28 cellular contexts compared by ENCODE assay signal in the genomic region with DNA sequence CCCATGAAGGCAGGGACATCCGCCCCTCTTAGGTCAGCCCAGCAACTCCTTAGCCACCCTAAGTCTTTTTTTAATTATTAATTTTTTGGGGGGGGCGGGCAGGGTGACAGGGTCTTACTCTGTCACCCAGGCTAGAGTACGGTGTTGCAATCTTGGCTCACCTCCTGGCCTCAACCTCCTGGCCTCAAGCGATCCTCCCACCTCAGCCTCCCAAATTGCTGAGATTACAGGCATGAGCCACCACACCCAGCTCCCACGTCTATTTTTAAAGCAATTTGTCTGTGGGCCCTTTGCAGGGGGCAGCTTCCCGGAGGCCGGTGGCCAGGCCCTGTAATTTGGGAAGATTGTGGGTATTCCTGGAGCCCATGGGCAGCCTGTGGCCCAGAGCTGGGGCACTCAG. TPM values are rescaled to one million over a fixed set of nuclear protein-coding genes. Genes with fewer than 3 reads are reported as not detected.
"Had no signal": no experiment of that assay in that cellular context is flagged by ENCODE, and none has a peak within 500 bp of the region (broad histone marks: within the 10 kb centered on the region; RNA-seq: fewer than 3 reads in every experiment).

No MANE protein-coding gene starts in this region.

- H3K27me3 ChIP-seq: left lung, neural progenitor cell, pancreas, sigmoid colon, tibial nerve, uterus had no signal

- H2AFZ ChIP-seq: neural progenitor cell had no signal

- H3K4me3 ChIP-seq: left lung, lower lobe of right lung, mucosa of descending colon, neural progenitor cell, pancreas, prostate gland, sigmoid colon, tibial nerve, uterus had no signal

- ATAC-seq: left lung; lower lobe of right lung; pancreas; right cardiac atrium; stimulated activated memory B cell treated with anti-CD40 and anti-IgM and Interleukin-4, amounts not matched to agents 10 μg/mL and 1 μg/mL and 100 μg/mL, for 72 hours had no signal

- H3K4me1 ChIP-seq: pancreas, prostate gland, uterus had no signal

- H3K9ac ChIP-seq: neural progenitor cell had no signal

- H3K36me3 ChIP-seq: left lung, neural progenitor cell, prostate gland, sigmoid colon, tibial nerve, uterus had no signal

- DNase-seq: hypothalamus; immature natural killer cell; kidney; left colon; left lung; lower lobe of right lung; mammary epithelial cell; mesendoderm; mucosa of descending colon; natural killer cell; nephron progenitor cell; pancreas; retina; sigmoid colon; small intestine; stimulated activated CD4-positive, alpha-beta T cell treated with anti-CD3 and anti-CD28 coated beads, Interleukin-1b, Interleukin-23, amount 100 ng/mL, for 48 hours; stimulated activated CD4-positive, alpha-beta T cell treated with anti-CD3 and anti-CD28 coated beads, Interleukin-2, amount 100 ng/mL, for 48 hours; stimulated activated CD4-positive, alpha-beta T cell treated with anti-CD3 and anti-CD28 coated beads, Interleukin-4, amount 100 ng/mL, for 4 hours; stimulated activated CD8-positive, alpha-beta memory T cell treated with anti-CD3 and anti-CD28 coated beads, Interleukin-4, amount 100 ng/mL, for 48 hours; stimulated activated naive CD4-positive, alpha-beta T cell treated with Interleukin-2 at 50 U/mL for 16 hours; stimulated activated naive CD8-positive, alpha-beta T cell treated with anti-CD3 and anti-CD28 coated beads, Interleukin-15, amount 100 ng/mL, for 72 hours; substantia nigra; uterus had no signal

- H3K4me2 ChIP-seq: neural progenitor cell had no signal

- H3K9me3 ChIP-seq: left lung, lower lobe of right lung, mucosa of descending colon, pancreas, prostate gland, sigmoid colon, tibial nerve, uterus had no signal

- H3K27ac ChIP-seq: left lung, lower lobe of right lung, neural progenitor cell, pancreas, prostate gland, sigmoid colon, tibial nerve, uterus had no signal

RNA-seq across cellular contexts. Expression of a gene that starts 27.1 kb away (rescaled TPM):
- total RNA-seq: natural killer cell had no signal
- polyA plus RNA-seq: immature natural killer cell, mammary epithelial cell had no signal
